In genomic region chr14:96827310-96827709, GRCh38 we compare ENCODE assay signal across 15 cellular contexts.
"Had no signal": no experiment of that assay in that cellular context is flagged by ENCODE, and none has a peak within 500 bp of the region (broad histone marks: within the 10 kb centered on the region; RNA-seq: fewer than 3 reads in every experiment).

No MANE protein-coding gene starts in this region.

- H3K4me3 ChIP-seq: testis had no signal

- H3K27ac Mint-ChIP-seq: activated CD4-positive, alpha-beta memory T cell treated with anti-CD3 and anti-CD28 coated beads, Interleukin-2, amount 10 ng/mL, durations not matched to agents 7 days and 5 days; activated naive CD8-positive, alpha-beta T cell treated with anti-CD3 and anti-CD28 coated beads, Interleukin-2, amount 10 ng/mL, durations not matched to agents 7 days and 5 days; effector memory CD8-positive, alpha-beta T cell; nephron had no signal

- H3K27ac ChIP-seq: testis had no signal

- H3K4me3 Mint-ChIP-seq: activated CD4-positive, alpha-beta memory T cell treated with anti-CD3 and anti-CD28 coated beads, Interleukin-2, amount 10 ng/mL, durations not matched to agents 7 days and 5 days; activated naive CD8-positive, alpha-beta T cell treated with anti-CD3 and anti-CD28 coated beads, Interleukin-2, amount 10 ng/mL, durations not matched to agents 7 days and 5 days; effector memory CD8-positive, alpha-beta T cell; immature natural killer cell; nephron; stimulated activated naive CD8-positive, alpha-beta T cell treated with anti-CD3 and anti-CD28 coated beads, Interleukin-15, amount 100 ng/mL, for 72 hours had no signal

- H3K9me3 Mint-ChIP-seq: effector memory CD8-positive, alpha-beta T cell had no signal

- H3K4me1 Mint-ChIP-seq: nephron had no signal

- H3K4me1 ChIP-seq: testis had no signal

- H3K27me3 Mint-ChIP-seq: activated CD4-positive, alpha-beta memory T cell treated with anti-CD3 and anti-CD28 coated beads, Interleukin-2, amount 10 ng/mL, durations not matched to agents 7 days and 5 days; activated naive CD8-positive, alpha-beta T cell treated with anti-CD3 and anti-CD28 coated beads, Interleukin-2, amount 10 ng/mL, durations not matched to agents 7 days and 5 days; effector memory CD8-positive, alpha-beta T cell; stimulated activated naive CD8-positive, alpha-beta T cell treated with anti-CD3 and anti-CD28 coated beads, Interleukin-15, amount 100 ng/mL, for 72 hours had no signal

- DNase-seq: activated CD4-positive, alpha-beta memory T cell treated with anti-CD3 and anti-CD28 coated beads, Interleukin-2, amount 10 ng/mL, durations not matched to agents 7 days and 5 days; activated gamma-delta T cell treated with Interleukin-2 at 50 U/mL for 16 hours; activated naive CD8-positive, alpha-beta T cell treated with anti-CD3 and anti-CD28 coated beads, Interleukin-2, amount 10 ng/mL, durations not matched to agents 7 days and 5 days; activated T-cell treated with anti-CD3 and anti-CD28 coated beads, Interleukin-2, amount 50 U/mL, for 48 hours; aorta; caudate nucleus; cortex of kidney; effector memory CD8-positive, alpha-beta T cell; erythroblast; hypothalamus; immature natural killer cell; stimulated activated CD4-positive, alpha-beta T cell treated with anti-CD3 and anti-CD28 coated beads, Interleukin-4, amount 100 ng/mL, for 4 hours; stimulated activated naive CD8-positive, alpha-beta T cell treated with anti-CD3 and anti-CD28 coated beads, Interleukin-15, amount 100 ng/mL, for 72 hours; testis had no signal

- H3K9me3 ChIP-seq: testis had no signal

- H3K27me3 ChIP-seq: testis had no signal
